8 cellular contexts compared by ENCODE assay signal in the genomic region with DNA sequence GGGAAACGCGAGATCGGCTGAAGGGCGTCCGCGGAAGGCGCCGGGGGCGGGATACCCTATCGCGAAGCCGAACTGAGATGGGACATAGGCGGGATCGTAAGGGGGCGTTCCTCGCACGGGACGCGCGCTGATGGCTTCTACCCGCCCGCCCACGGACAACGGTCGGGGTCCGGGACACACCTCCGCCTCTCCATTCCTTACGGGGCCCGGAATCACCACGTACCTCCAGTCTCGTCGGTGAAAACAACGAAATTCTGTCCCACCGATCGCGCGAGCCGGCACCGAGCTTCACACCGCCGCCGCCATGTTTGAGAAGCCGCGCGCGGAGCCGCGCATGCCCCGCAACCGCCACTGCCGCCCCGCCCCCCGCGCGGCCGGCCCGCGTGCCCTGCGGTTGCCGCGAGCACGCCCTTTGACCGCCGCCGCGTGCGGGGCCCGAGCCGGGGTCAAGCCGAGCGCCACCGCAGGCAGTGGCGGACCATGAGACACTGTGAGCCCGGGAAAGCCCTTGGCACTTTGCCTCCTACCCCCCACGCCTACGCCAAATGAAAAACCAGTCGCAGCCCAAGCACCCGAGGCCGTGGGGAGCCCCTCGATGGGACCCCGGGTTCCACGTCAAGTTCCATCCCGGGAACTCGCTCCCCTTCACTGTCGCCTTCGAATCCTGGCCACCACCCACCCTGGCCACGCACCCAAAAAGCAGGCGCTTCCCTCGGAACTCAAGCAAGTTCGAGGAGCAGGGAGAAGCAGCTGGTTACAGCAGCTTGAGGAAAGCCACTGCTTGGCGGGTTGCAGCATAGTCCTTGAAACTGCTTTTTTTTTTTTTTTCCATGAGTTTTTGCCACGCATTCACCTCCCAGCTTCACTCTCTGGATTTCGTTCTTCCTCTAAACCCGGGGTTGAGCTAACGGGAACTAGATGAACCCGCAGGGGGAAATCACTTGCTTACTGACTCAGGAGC. TPM values are rescaled to one million over a fixed set of nuclear protein-coding genes. Genes with fewer than 3 reads are reported as not detected.
A peak's percentile ranks its signal among the peaks of the same experiment; 100 is the strongest.
DNase-seq lines count a peak whose midpoint lies in the region; ATAC-seq, FAIRE-seq and TF ChIP-seq lines count a peak whose summit lies in the region.

A gene (minus strand): TSS at position 320 of the 961 bp plus-strand sequence. CDS start 20,617 bp downstream, outside the sequence.

- TF ChIP-seq CTCF in Panc1 (IDR thresholded peaks at IDR 0.05) = peak; percentile 22; the same call in 1 of the 2 replicates
- TF ChIP-seq CTCF in cardiac muscle cell (IDR thresholded peaks at IDR 0.05; ENCODE audit: low read depth, low read length) = no peak
- no peak for TF ChIP-seq CTCF in pancreas (IDR thresholded peaks at IDR 0.05)

- DNase-seq in SIG-M5 treated with dmso at 0.1 percent for 504 hours (lab: John Stamatoyannopoulos, UW; ENCODE audit: unreplicated experiment) = peak; percentile 8
- no peak for DNase-seq in SIG-M5 (lab: John Stamatoyannopoulos, UW)
- DNase-seq in Panc1 (ENCODE audit: low read depth, low spot score) = no peak
- peak; percentile 50 for DNase-seq in activated naive CD8-positive, alpha-beta T cell treated with anti-CD3 and anti-CD28 coated beads for 36 hours
- peak; percentile 38 to 61 for DNase-seq in cardiac muscle cell (ENCODE audit: low read depth in 1 of 2, low spot score in 1 of 2)
- DNase-seq in pancreas = peak; percentile 18 to 76 (median 43)
- DNase-seq in HPDE6-E6E7 (ENCODE audit: extremely low spot score) = no peak

- H3K36me3 ChIP-seq in Panc1 (ENCODE audit: control insufficient read depth, insufficient read depth, low read length) = no peaks in the 10 kb centered on the region
- no peaks in the 10 kb centered on the region for H3K36me3 ChIP-seq in cardiac muscle cell
- no peaks in the 10 kb centered on the region for H3K36me3 ChIP-seq in pancreas

- in situ Hi-C loops in Panc1 (cut with HindIII; ENCODE audit: low pct_unique_long_range_greater_than_20kb, low sequenced_read_pairs) = no loop called here

- H3K4me1 ChIP-seq in Panc1 (ENCODE audit: control insufficient read depth, insufficient read depth, low read length) (no peaks in the 10 kb centered on the region; the same call in 1 of the 2 replicates), cardiac muscle cell (ENCODE audit: low read depth) (no peaks in the 10 kb centered on the region), pancreas (peaks cover 0 to 3% (median 3%) of the 10 kb centered on the region in 3 donors)

- no peaks in the 10 kb centered on the region for H3K9me3 Mint-ChIP-seq in activated naive CD8-positive, alpha-beta T cell treated with anti-CD3 and anti-CD28 coated beads for 36 hours

- no peak within 1 kb of the TSS for H3K27ac Mint-ChIP-seq in activated naive CD8-positive, alpha-beta T cell treated with anti-CD3 and anti-CD28 coated beads for 36 hours

- H3K4me3 Mint-ChIP-seq in activated naive CD8-positive, alpha-beta T cell treated with anti-CD3 and anti-CD28 coated beads for 36 hours = peak within 1 kb of the TSS; percentile 72

- H3K4me1 Mint-ChIP-seq in activated naive CD8-positive, alpha-beta T cell treated with anti-CD3 and anti-CD28 coated beads for 36 hours = peaks cover 3% of the 10 kb centered on the region

- no TSS peak for BruUV-seq in Panc1 (replicated peaks; lab: Mats Ljungman, UMichigan)

- WGBS in pancreas, 2 donors = 2 to 23% methylated on average over 61 to 96 of the region's 96 CpGs

- peak within 1 kb of the TSS; percentile 49 to 54 for H3K4me3 ChIP-seq in Panc1 (ENCODE audit: low read depth in 2 of 2, low read length in 2 of 2)
- peak within 1 kb of the TSS; percentile 49 for H3K4me3 ChIP-seq in cardiac muscle cell
- peak within 1 kb of the TSS; percentile 33 to 54 (median 40) for H3K4me3 ChIP-seq in pancreas

- intact Hi-C loops in Panc1 (cut with micrococcal nuclease; ENCODE audit: unreplicated experiment) = no loop called here
- intact Hi-C loops in pancreas (cut with DNase I) = no loop called here

- CTCF ChIA-PET in Panc1 (lab: Charles Lee) = interaction anchor here (0.5 kb wide), 1 partner anchor 24 kb away, joined by 4 read pairs; no protein-coding TSS in a partner anchor

- H3K27me3 ChIP-seq in Panc1 (ENCODE audit: control insufficient read depth, insufficient read depth, low read length) = no peaks in the 10 kb centered on the region
- H3K27me3 ChIP-seq in cardiac muscle cell = peaks cover 3% of the 10 kb centered on the region
- peaks cover 0 to 6% (median 0%) of the 10 kb centered on the region in 4 donors for H3K27me3 ChIP-seq in pancreas

- peaks cover 17% of the 10 kb centered on the region for H3K27me3 Mint-ChIP-seq in activated naive CD8-positive, alpha-beta T cell treated with anti-CD3 and anti-CD28 coated beads for 36 hours

- peak; percentile 91 for ATAC-seq in Panc1
- ATAC-seq in pancreas = peak; percentile 86 to 93 (median 89)
- no peak for ATAC-seq in HG02885 (IDR thresholded peaks at IDR 0.05; ENCODE audit: poor library complexity, unreplicated experiment)

- no peaks in the 10 kb centered on the region for H3K36me3 Mint-ChIP-seq in activated naive CD8-positive, alpha-beta T cell treated with anti-CD3 and anti-CD28 coated beads for 36 hours

- FAIRE-seq in pancreas (lab: Jason Lieb, UNC) = no peak

- POLR2A ChIA-PET in Panc1 (lab: Charles Lee) = no interaction called here

- peak within 1 kb of the TSS; percentile 82 for H3K27ac ChIP-seq in Panc1 (ENCODE audit: low read length)
- no peak within 1 kb of the TSS for H3K27ac ChIP-seq in cardiac muscle cell
- no peak within 1 kb of the TSS for H3K27ac ChIP-seq in pancreas

- H3K9me3 ChIP-seq in Panc1 (ENCODE audit: control insufficient read depth, insufficient read depth, low read depth, low read length) (no peaks in the 10 kb centered on the region), cardiac muscle cell (ENCODE audit: low read depth) (no peaks in the 10 kb centered on the region), pancreas (no peaks in the 10 kb centered on the region)

RNA-seq across cellular contexts. Expression of the gene that starts here (rescaled TPM):
- 7.1 TPM for total RNA-seq in Panc1 (2021; ENCODE audit: unreplicated experiment)
- 2.1 TPM for polyA plus RNA-seq in Panc1 (2012; ENCODE audit: insufficient read length)
- total RNA-seq in activated naive CD8-positive, alpha-beta T cell treated with anti-CD3 and anti-CD28 coated beads for 36 hours = 1 to 10 TPM; 3.4 to 4.0 TPM
- 4.6 and 6.1 TPM in 2 replicates for total RNA-seq in cardiac muscle cell
- polyA plus RNA-seq in cardiac muscle cell = 8.4 and 14.5 TPM in 2 replicates
- total RNA-seq in pancreas = 1 to 10 TPM in 1 of 6 donors, under 1 TPM in 5; 0.63 to 1.1 (median 0.86) TPM
- polyA plus RNA-seq in pancreas = 1 to 10 TPM; 1.3 to 2.9 TPM

Comparison
In these comparisons a context has a peak if more than half of its experiments do, and no peak if none do; other contexts are left out.
1. DNase-seq: peak in SIG-M5 treated with dmso at 0.1 percent for 504 hours (single experiment), activated naive CD8-positive, alpha-beta T cell treated with anti-CD3 and anti-CD28 coated beads for 36 hours (single experiment), cardiac muscle cell (2 of 2) and pancreas (6 of 6); none in SIG-M5 (single experiment), Panc1 (single experiment) and HPDE6-E6E7 (single experiment).
2. Peak in every context shown above with its lines, with median percentiles within 50 percentile points of each other: H3K4me3 ChIP-seq.